8 cellular contexts compared by ENCODE assay signal in the genomic region with DNA sequence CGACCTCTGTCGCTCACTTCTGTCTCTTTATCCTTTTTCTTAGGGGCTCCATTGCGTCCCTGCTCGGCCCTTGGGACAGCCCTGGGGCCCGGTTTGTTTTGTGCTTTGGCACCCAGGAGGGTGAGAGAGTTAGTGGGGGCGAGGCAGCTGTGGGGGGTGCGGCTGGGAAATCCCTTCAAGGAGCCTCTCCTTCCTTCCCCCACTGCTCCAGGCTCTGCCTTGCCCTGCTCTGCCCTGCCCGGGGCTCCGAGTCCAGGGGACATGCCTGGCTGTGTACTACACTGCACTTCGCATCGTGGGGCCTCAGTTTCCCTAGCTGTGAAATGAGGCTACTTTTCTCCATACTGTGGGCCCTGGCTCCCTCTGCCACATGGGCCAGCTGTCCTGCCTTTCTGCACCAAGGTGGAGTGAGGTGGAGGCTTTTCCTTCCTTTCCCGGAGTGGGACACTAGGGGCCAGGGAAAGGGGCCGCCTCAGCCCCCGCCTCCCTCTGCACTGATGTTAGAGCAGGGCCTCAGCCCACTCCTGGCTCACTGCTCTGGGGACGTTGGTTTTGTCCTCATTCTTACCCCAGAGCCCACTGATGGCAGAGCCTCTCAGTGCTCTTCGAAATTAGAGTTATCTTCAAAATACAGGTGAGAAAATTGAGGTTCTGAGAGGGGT. TPM values are rescaled to one million over a fixed set of nuclear protein-coding genes. Genes with fewer than 3 reads are reported as not detected.
A peak's percentile ranks its signal among the peaks of the same experiment; 100 is the strongest.
DNase-seq lines count a peak whose midpoint lies in the region; ATAC-seq and TF ChIP-seq lines count a peak whose summit lies in the region.

No MANE protein-coding gene starts in this region.

- H3K36me3 ChIP-seq in GM23338 (ENCODE audit: insufficient read depth) (no peaks in the 10 kb centered on the region), smooth muscle cell (ENCODE audit: low read depth) (no peaks in the 10 kb centered on the region)

- H3K4me3 ChIP-seq in GM23338, result peak overlapping the region; percentile 96
- peak overlapping the region; percentile 98 for H3K4me3 ChIP-seq in right cardiac atrium (ENCODE audit: low read length)
- peak overlapping the region; percentile 76 for H3K4me3 ChIP-seq in smooth muscle cell

- H4K20me1 ChIP-seq in GM23338 (replicated peaks; ENCODE audit: insufficient read depth) (peaks cover 4% of the 10 kb centered on the region), smooth muscle cell (ENCODE audit: low read depth) (peaks cover 51% of the 10 kb centered on the region)

- H3K9ac ChIP-seq in smooth muscle cell (ENCODE audit: low read depth), result peak overlapping the region; percentile 85

- peaks cover 16% of the 10 kb centered on the region for H3K4me1 ChIP-seq in GM23338 (ENCODE audit: insufficient read depth)
- no peaks in the 10 kb centered on the region for H3K4me1 ChIP-seq in right cardiac atrium (ENCODE audit: control insufficient read depth, insufficient read depth, low read length)
- H3K4me1 ChIP-seq in smooth muscle cell (ENCODE audit: low read depth), result peaks cover 40% of the 10 kb centered on the region

- peak overlapping the region; percentile 64; the same call in 1 of the 2 replicates for H3K27ac Mint-ChIP-seq in GM23338
- H3K27ac Mint-ChIP-seq in activated CD8-positive, alpha-beta T cell treated with anti-CD3 and anti-CD28 coated beads for 36 hours, result peak overlapping the region; percentile 82

- H3F3A ChIP-seq in GM23338 (replicated peaks; ENCODE audit: low read depth), result 0 out of 2 replicates have a peak, but pooled peaks cover 3% of the 10 kb centered on the region
- H3F3A ChIP-seq in smooth muscle cell (ENCODE audit: low read depth), result no peaks in the 10 kb centered on the region

- peaks cover 15% of the 10 kb centered on the region for H3K27me3 Mint-ChIP-seq in GM23338 (ENCODE audit: insufficient read depth, low read depth, poor library complexity)
- no peaks in the 10 kb centered on the region for H3K27me3 Mint-ChIP-seq in activated CD8-positive, alpha-beta T cell treated with anti-CD3 and anti-CD28 coated beads for 36 hours

- H3K9me3 Mint-ChIP-seq in GM23338, result no peaks in the 10 kb centered on the region
- H3K9me3 Mint-ChIP-seq in activated CD8-positive, alpha-beta T cell treated with anti-CD3 and anti-CD28 coated beads for 36 hours, result no peaks in the 10 kb centered on the region

- intact Hi-C loops in activated CD8-positive, alpha-beta T cell treated with anti-CD3 and anti-CD28 coated beads for 36 hours (cut with micrococcal nuclease), result no loop called here
- intact Hi-C loops in right cardiac atrium (cut with DNase I), result no loop called here

- ATAC-seq in GM23338 (no peak), right cardiac atrium (no peak), GM19351 (IDR thresholded peaks at IDR 0.05; ENCODE audit: unreplicated experiment) (no peak), GM18517 (IDR thresholded peaks at IDR 0.05; ENCODE audit: unreplicated experiment) (no peak)
- no peak for ATAC-seq in activated CD8-positive, alpha-beta T cell treated with anti-CD3 and anti-CD28 coated beads for 36 hours

- H3K9me3 ChIP-seq in right cardiac atrium (ENCODE audit: control insufficient read depth, low read length) (no peaks in the 10 kb centered on the region), smooth muscle cell (replicated peaks; ENCODE audit: low read depth) (no peaks in the 10 kb centered on the region)

- whole genome bisulfite sequencing in right cardiac atrium, result 22% methylated on average over 16 of the region's 16 CpGs
- WGBS in smooth muscle cell (ENCODE audit: low lambda C conversion rate), result 26% methylated on average over 14 of the region's 16 CpGs

- H3K27me3 ChIP-seq in GM23338 (ENCODE audit: insufficient read depth) (no peaks in the 10 kb centered on the region), right cardiac atrium (ENCODE audit: control insufficient read depth, insufficient read depth) (no peaks in the 10 kb centered on the region), smooth muscle cell (ENCODE audit: low read depth) (no peaks in the 10 kb centered on the region)

- no peak for TF ChIP-seq CTCF in GM23338 (conservative IDR thresholded peaks at IDR 0.05; ENCODE audit: low read depth in 2 of 2)
- TF ChIP-seq CTCF in activated CD8-positive, alpha-beta T cell treated with anti-CD3 and anti-CD28 coated beads for 36 hours (IDR thresholded peaks at IDR 0.05), result no peak
- TF ChIP-seq CTCF in smooth muscle cell (IDR thresholded peaks at IDR 0.05; ENCODE audit: borderline replicate concordance, insufficient read depth, poor library complexity, severe bottlenecking), result no peak

- H3K9me2 ChIP-seq in GM23338 (ENCODE audit: insufficient read depth), result no peaks in the 10 kb centered on the region

- DNase-seq in GM23338 (ENCODE audit: low spot score) (no peak), right cardiac atrium (no peak), smooth muscle cell (lab: John Stamatoyannopoulos, UW; ENCODE audit: unreplicated experiment) (peak; percentile 32), hippocampal formation (lab: John Stamatoyannopoulos, UW) (no peak), NCI-H146 treated with DMSO at 0.1 percent for 48 hours (lab: John Stamatoyannopoulos, UW; ENCODE audit: unreplicated experiment) (no peak)
- DNase-seq in activated CD8-positive, alpha-beta T cell treated with anti-CD3 and anti-CD28 coated beads for 36 hours, result peak; percentile 36

- POLR2A ChIA-PET in activated CD8-positive, alpha-beta T cell treated with anti-CD3 and anti-CD28 coated beads for 36 hours (lab: Charles Lee), result interaction anchor here (0.8 to 1.3 kb wide), 5 partner anchors 11 to 42 kb away, joined by 3 to 4 read pairs (median 3); no protein-coding TSS in a partner anchor

- CTCF ChIA-PET in activated CD8-positive, alpha-beta T cell treated with anti-CD3 and anti-CD28 coated beads for 36 hours (lab: Charles Lee), result no interaction called here

- peak overlapping the region; percentile 38; the same call in 1 of the 2 replicates for H2AFZ ChIP-seq in GM23338
- H2AFZ ChIP-seq in smooth muscle cell (ENCODE audit: low read depth), result no peak overlapping the region

- peak overlapping the region; percentile 93 for H3K4me3 Mint-ChIP-seq in GM23338
- H3K4me3 Mint-ChIP-seq in activated CD8-positive, alpha-beta T cell treated with anti-CD3 and anti-CD28 coated beads for 36 hours, result peak overlapping the region; percentile 89

- H3K4me1 Mint-ChIP-seq in GM23338, result peaks cover 23% of the 10 kb centered on the region
- peaks cover 14% of the 10 kb centered on the region for H3K4me1 Mint-ChIP-seq in activated CD8-positive, alpha-beta T cell treated with anti-CD3 and anti-CD28 coated beads for 36 hours (ENCODE audit: low read depth)

- H3K4me2 ChIP-seq in GM23338 (peak overlapping the region; percentile 97), smooth muscle cell (peak overlapping the region; percentile 96)

- H3K79me2 ChIP-seq in GM23338 (replicated peaks; ENCODE audit: insufficient read depth) (peaks cover 51% of the 10 kb centered on the region), smooth muscle cell (ENCODE audit: low read depth) (peaks cover 57% of the 10 kb centered on the region)

- no peak overlapping the region for H3K27ac ChIP-seq in GM23338 (ENCODE audit: low read depth)
- no peak overlapping the region for H3K27ac ChIP-seq in right cardiac atrium (ENCODE audit: low read length)
- H3K27ac ChIP-seq in smooth muscle cell (ENCODE audit: low read depth), result peak overlapping the region; percentile 52

- H3K36me3 Mint-ChIP-seq in GM23338 (ENCODE audit: low read depth), result no peaks in the 10 kb centered on the region; the same call in 2 of the 3 replicates
- no peaks in the 10 kb centered on the region for H3K36me3 Mint-ChIP-seq in activated CD8-positive, alpha-beta T cell treated with anti-CD3 and anti-CD28 coated beads for 36 hours (ENCODE audit: low read depth)

TF ChIP-seq in GM23338, 12 proteins besides CTCF, POLR2A, EP300 and RAD21 (continues in another document):
- TF ChIP-seq EZH2 (IDR thresholded peaks at IDR 0.05; ENCODE audit: low read depth, unreplicated experiment) (no peak), JUNB (IDR thresholded peaks at IDR 0.05; ENCODE audit: unreplicated experiment) (no peak)

RNA-seq across cellular contexts. Expression of gene LLGL1, which starts 1.0 kb away (rescaled TPM):
- total RNA-seq in GM23338 (2014; rRNA removed; shearing (Covaris generic)), result 118 and 129 TPM in 2 replicates
- polyA plus RNA-seq in GM23338 (2016; fragmentation: Nextera tagmentation; extraction: Ambion mirVana) (5.9 TPM in 2 replicates), right cardiac atrium (8.6 TPM), smooth muscle cell (6.7 and 8.5 TPM in 2 replicates)
- 10 to 100 TPM; 15.1 to 17.6 TPM for total RNA-seq in activated CD8-positive, alpha-beta T cell treated with anti-CD3 and anti-CD28 coated beads for 36 hours
- total RNA-seq in right cardiac atrium (10 to 100 TPM; 11.2 to 13.9 (median 12.6) TPM), smooth muscle cell (37.3 and 37.7 TPM in 2 replicates)

RNA-seq across cellular contexts. Expression of gene FLII, which starts 32.1 kb away (rescaled TPM):
- total RNA-seq in GM23338 (2014; rRNA removed; shearing (Covaris generic)), result 262 and 373 TPM in 2 replicates
- 173 and 175 TPM in 2 replicates for polyA plus RNA-seq in GM23338 (2016; fragmentation: Nextera tagmentation; extraction: Ambion mirVana)
- 100 to 1,000 TPM; 276 to 281 TPM for total RNA-seq in activated CD8-positive, alpha-beta T cell treated with anti-CD3 and anti-CD28 coated beads for 36 hours
- 100 to 1,000 TPM; 176 to 217 (median 194) TPM for total RNA-seq in right cardiac atrium
- polyA plus RNA-seq in right cardiac atrium, result 166 TPM
- total RNA-seq in smooth muscle cell, result 132 and 149 TPM in 2 replicates
- polyA plus RNA-seq in smooth muscle cell, result 188 and 210 TPM in 2 replicates

RNA-seq across cellular contexts. Expression of gene MIEF2, which starts 34.0 kb away (rescaled TPM):
- 24.9 and 26.5 TPM in 2 replicates for total RNA-seq in GM23338 (2014; rRNA removed; shearing (Covaris generic))
- polyA plus RNA-seq in GM23338 (2016; fragmentation: Nextera tagmentation; extraction: Ambion mirVana) (4.9 and 8.2 TPM in 2 replicates), right cardiac atrium (13.1 TPM), smooth muscle cell (13.5 and 14.3 TPM in 2 replicates)
- total RNA-seq in activated CD8-positive, alpha-beta T cell treated with anti-CD3 and anti-CD28 coated beads for 36 hours, result 1 to 10 TPM; 5.5 to 6.2 TPM
- total RNA-seq in right cardiac atrium (10 to 100 TPM; 17.6 to 20.7 (median 19.6) TPM), smooth muscle cell (10.4 and 12.0 TPM in 2 replicates)

RNA-seq across cellular contexts. Expression of gene ALKBH5, which starts 42.8 kb away (rescaled TPM):
- total RNA-seq in GM23338 (2014; rRNA removed; shearing (Covaris generic)), result 103 and 117 TPM in 2 replicates
- polyA plus RNA-seq in GM23338 (2016; fragmentation: Nextera tagmentation; extraction: Ambion mirVana), result 32.2 TPM in 2 replicates
- 100 to 1,000 TPM; 213 to 217 TPM for total RNA-seq in activated CD8-positive, alpha-beta T cell treated with anti-CD3 and anti-CD28 coated beads for 36 hours
- total RNA-seq in right cardiac atrium, result 100 to 1,000 TPM; 180 to 195 (median 185) TPM
- 112 TPM for polyA plus RNA-seq in right cardiac atrium
- 93.1 and 97.9 TPM in 2 replicates for total RNA-seq in smooth muscle cell
- 114 and 119 TPM in 2 replicates for polyA plus RNA-seq in smooth muscle cell

Comparison
In these comparisons a context has a peak if more than half of its experiments do, and no peak if none do; other contexts are left out.
1. DNase-seq: peak in activated CD8-positive, alpha-beta T cell treated with anti-CD3 and anti-CD28 coated beads for 36 hours (single experiment) and smooth muscle cell (single experiment); none in GM23338 (single experiment), right cardiac atrium (0 of 3), hippocampal formation (0 of 2) and NCI-H146 treated with DMSO at 0.1 percent for 48 hours (single experiment).
2. Peak in every context shown above with its lines, with median percentiles within 50 percentile points of each other: H3K4me3 ChIP-seq.